In the genomic region with DNA sequence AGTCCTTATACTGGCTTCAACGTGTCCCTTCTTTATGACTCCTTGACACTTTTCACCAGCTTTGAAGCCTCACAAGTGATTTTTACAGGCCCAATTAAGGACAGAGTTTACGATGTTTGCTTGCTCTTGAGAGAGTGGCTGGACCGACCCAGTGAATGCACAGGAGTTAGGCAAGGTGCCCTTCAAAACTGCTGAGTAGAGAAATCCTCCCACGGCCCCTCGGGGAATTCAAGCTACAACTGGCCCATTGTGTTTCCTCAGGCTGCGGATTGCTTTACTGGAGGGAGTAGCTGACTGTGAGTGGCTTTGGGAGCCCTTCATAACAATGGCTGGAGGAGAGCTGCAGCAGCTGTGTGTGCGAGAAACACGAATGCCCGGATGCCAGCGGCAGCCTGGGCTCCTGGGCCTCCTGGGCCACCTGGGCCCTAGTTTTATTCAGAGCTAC, we compare ENCODE assay signal across 9 cellular contexts. TPM values are rescaled to one million over a fixed set of nuclear protein-coding genes. Genes with fewer than 3 reads are reported as not detected.
DNase-seq lines count a peak whose midpoint lies in the region; ATAC-seq and TF ChIP-seq lines count a peak whose summit lies in the region.
"Had no signal": no experiment of that assay in that cellular context is flagged by ENCODE, and none has a peak within 500 bp of the region (broad histone marks: within the 10 kb centered on the region; RNA-seq: fewer than 3 reads in every experiment).

No MANE protein-coding gene starts in this region.

- CTCF ChIA-PET in HEK293 (lab: Yijun Ruan, JAX): interaction anchor here (0.6 kb wide), 1 partner anchor 87 kb away, joined by 4 read pairs; no protein-coding TSS in a partner anchor

- DNase-seq in NCI-H748 treated with DMSO at 0.1 percent for 48 hours (lab: John Stamatoyannopoulos, UW) (peak; percentile 17), glutamatergic neuron (peak; percentile 27), pons (ENCODE audit: low spot score) (peak; percentile 88), ascending aorta (ENCODE audit: low spot score in 2 of 2) (no peak)
- DNase-seq in activated naive CD4-positive, alpha-beta T cell (lab: John Stamatoyannopoulos, UW): no peak

- H3K4me1 ChIP-seq in HEK293 (ENCODE audit: control insufficient read depth, insufficient read depth, low read length) (peaks cover 6% of the 10 kb centered on the region), ascending aorta (no peaks in the 10 kb centered on the region)

- H3K9me3 Mint-ChIP-seq in glutamatergic neuron (ENCODE audit: unreplicated experiment): no peaks in the 10 kb centered on the region

- H3K4me1 Mint-ChIP-seq in glutamatergic neuron (ENCODE audit: low read depth, unreplicated experiment): peaks cover 4% of the 10 kb centered on the region

- no peaks in the 10 kb centered on the region for H3K27me3 Mint-ChIP-seq in glutamatergic neuron (ENCODE audit: unreplicated experiment)
- H3K27me3 Mint-ChIP-seq: activated naive CD8-positive, alpha-beta T cell had no signal

- ATAC-seq in GM21515 (IDR thresholded peaks at IDR 0.05; ENCODE audit: unreplicated experiment): no peak
- ATAC-seq in HG02571 (IDR thresholded peaks at IDR 0.05; ENCODE audit: unreplicated experiment): no peak

- H3K27ac ChIP-seq in HEK293 (ENCODE audit: extremely low read depth, low read depth, low read length) (peak overlapping the region; percentile 55), ascending aorta (no peak overlapping the region)

- intact Hi-C loops in ascending aorta (cut with DNase I): no loop called here

- H3K4me3 ChIP-seq in HEK293 (ENCODE audit: low read depth, low read length): no peak overlapping the region
- H3K4me3 ChIP-seq in ascending aorta: no peak overlapping the region

- H3K27me3 ChIP-seq in ascending aorta: no peaks in the 10 kb centered on the region

- H3K36me3 ChIP-seq in HEK293 (ENCODE audit: control insufficient read depth in 2 of 2, insufficient read depth in 1 of 2, low read length in 2 of 2) (no peaks in the 10 kb centered on the region), ascending aorta (no peaks in the 10 kb centered on the region)

- H3K27ac Mint-ChIP-seq in glutamatergic neuron (ENCODE audit: unreplicated experiment): peak overlapping the region; percentile 52
- H3K27ac Mint-ChIP-seq: activated naive CD8-positive, alpha-beta T cell had no signal

- H3K9me3 ChIP-seq in HEK293 (ENCODE audit: control insufficient read depth, insufficient read depth, low read depth, low read length) (no peaks in the 10 kb centered on the region), ascending aorta (no peaks in the 10 kb centered on the region)

- no peaks in the 10 kb centered on the region for H3K36me3 Mint-ChIP-seq in glutamatergic neuron (ENCODE audit: unreplicated experiment)
- H3K36me3 Mint-ChIP-seq: activated naive CD8-positive, alpha-beta T cell had no signal

- POLR2A ChIA-PET in HEK293 (lab: Yijun Ruan, JAX): no interaction called here

- TF ChIP-seq CTCF in HEK293 (tag by site-specific recombination; IDR thresholded peaks at IDR 0.05): no peak
- TF ChIP-seq CTCF in glutamatergic neuron (IDR thresholded peaks at IDR 0.05; ENCODE audit: partially characterized antibody, unreplicated experiment): no peak
- no peak for TF ChIP-seq CTCF in ascending aorta (IDR thresholded peaks at IDR 0.05)

- H3K4me3 Mint-ChIP-seq in glutamatergic neuron (ENCODE audit: unreplicated experiment): no peak overlapping the region
- H3K4me3 Mint-ChIP-seq: activated naive CD8-positive, alpha-beta T cell had no signal

TF ChIP-seq in HEK293, 187 proteins besides CTCF, POLR2A, EP300 and RAD21:
- TF ChIP-seq ZNF416 (tag by site-specific recombination; IDR thresholded peaks at IDR 0.05) (no peak), ZNF211 (tag by site-specific recombination; IDR thresholded peaks at IDR 0.05; ENCODE audit: low read depth) (no peak), ZNF561 (tag by site-specific recombination; IDR thresholded peaks at IDR 0.05; ENCODE audit: borderline replicate concordance) (peak; percentile 38; the same call in 1 of the 2 replicates), ZNF174 (tag by site-specific recombination; IDR thresholded peaks at IDR 0.05) (no peak), OSR2 (tag by site-specific recombination; IDR thresholded peaks at IDR 0.05) (peak; percentile 69; the same call in 1 of the 2 replicates), TRIM28 (IDR thresholded peaks at IDR 0.05; ENCODE audit: borderline replicate concordance, low read length) (peak; percentile 92), ZNF610 (tag by site-specific recombination; IDR thresholded peaks at IDR 0.05; ENCODE audit: borderline replicate concordance) (0 out of 2 replicates have a peak, but pooled peaks have one; percentile 49), TCF7L2 (IDR thresholded peaks at IDR 0.05; ENCODE audit: borderline replicate concordance, low read depth, low read length) (peak; percentile 43; the same call in 1 of the 2 replicates), ZNF423 (tag by site-specific recombination; IDR thresholded peaks at IDR 0.05) (peak; percentile 58; the same call in 1 of the 2 replicates), ZBTB8A (tag by site-specific recombination; IDR thresholded peaks at IDR 0.05) (peak; percentile 30; the same call in 1 of the 2 replicates), EGR2 (tag by site-specific recombination; IDR thresholded peaks at IDR 0.05; ENCODE audit: low read depth) (peak; percentile 30; the same call in 1 of the 2 replicates), ZNF394 (tag by site-specific recombination; IDR thresholded peaks at IDR 0.05; ENCODE audit: borderline replicate concordance) (peak; percentile 82; the same call in 1 of the 2 replicates), MZF1 (tag by site-specific recombination; IDR thresholded peaks at IDR 0.05; ENCODE audit: borderline replicate concordance) (peak; percentile 86; the same call in 1 of the 2 replicates), ZNF266 (tag by site-specific recombination; IDR thresholded peaks at IDR 0.05; ENCODE audit: low read depth) (no peak)
- TF ChIP-seq, protein P1, sequence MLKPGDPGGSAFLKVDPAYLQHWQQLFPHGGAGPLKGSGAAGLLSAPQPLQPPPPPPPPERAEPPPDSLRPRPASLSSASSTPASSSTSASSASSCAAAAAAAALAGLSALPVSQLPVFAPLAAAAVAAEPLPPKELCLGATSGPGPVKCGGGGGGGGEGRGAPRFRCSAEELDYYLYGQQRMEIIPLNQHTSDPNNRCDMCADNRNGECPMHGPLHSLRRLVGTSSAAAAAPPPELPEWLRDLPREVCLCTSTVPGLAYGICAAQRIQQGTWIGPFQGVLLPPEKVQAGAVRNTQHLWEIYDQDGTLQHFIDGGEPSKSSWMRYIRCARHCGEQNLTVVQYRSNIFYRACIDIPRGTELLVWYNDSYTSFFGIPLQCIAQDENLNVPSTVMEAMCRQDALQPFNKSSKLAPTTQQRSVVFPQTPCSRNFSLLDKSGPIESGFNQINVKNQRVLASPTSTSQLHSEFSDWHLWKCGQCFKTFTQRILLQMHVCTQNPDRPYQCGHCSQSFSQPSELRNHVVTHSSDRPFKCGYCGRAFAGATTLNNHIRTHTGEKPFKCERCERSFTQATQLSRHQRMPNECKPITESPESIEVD (tag by site-specific recombination; IDR thresholded peaks at IDR 0.05): peak; percentile 51; the same call in 1 of the 2 replicates

RNA-seq across cellular contexts. Expression of a gene that starts 50.0 kb away (rescaled TPM):
- total RNA-seq in glutamatergic neuron (ENCODE audit: unreplicated experiment) (6.3 TPM), ascending aorta (200 TPM)

Comparison
In these comparisons a context has a peak if more than half of its experiments do, and no peak if none do; other contexts are left out.
1. DNase-seq: peak in NCI-H748 treated with DMSO at 0.1 percent for 48 hours (single experiment), glutamatergic neuron (single experiment) and pons (single experiment); none in activated naive CD4-positive, alpha-beta T cell (0 of 4) and ascending aorta (0 of 2).
2. RNA of a gene that starts 50.0 kb away (total RNA-seq): 200 TPM in ascending aorta (single experiment); 6.3 TPM in glutamatergic neuron (single experiment); every median in the first group is over 10 times any median in the second.